ENCODE assay signal across 20 cellular contexts in genomic region chr11:44784438-44784760, GRCh38. TPM values are rescaled to one million over a fixed set of nuclear protein-coding genes. Genes with fewer than 3 reads are reported as not detected.
DNase-seq lines count a peak whose midpoint lies in the region; ATAC-seq, FAIRE-seq and TF ChIP-seq lines count a peak whose summit lies in the region.
"Had no signal": no experiment of that assay in that cellular context is flagged by ENCODE, and none has a peak within 500 bp of the region (broad histone marks: within the 10 kb centered on the region; RNA-seq: fewer than 3 reads in every experiment).

No MANE protein-coding gene starts in this region.

- H3K4me3 Mint-ChIP-seq in brain, result peak overlapping the region in 3 of 5 experiments; percentile 2 to 47 (median 41)
- H3K4me3 Mint-ChIP-seq: T-helper 17 cell had no signal

- H3K9me3 ChIP-seq in heart right ventricle (no peaks in the 10 kb centered on the region), muscle layer of duodenum (ENCODE audit: control insufficient read depth in 1 of 2, low read length in 2 of 2) (no peaks in the 10 kb centered on the region), upper lobe of left lung (no peaks in the 10 kb centered on the region)
- H3K9me3 ChIP-seq: colonic mucosa had no signal

- no peaks in the 10 kb centered on the region for H3K27me3 Mint-ChIP-seq in brain
- H3K27me3 Mint-ChIP-seq: T-helper 17 cell had no signal

- H3K4me1 ChIP-seq in heart right ventricle (peaks cover 17 to 94% (median 62%) of the 10 kb centered on the region in 9 donors), muscle layer of duodenum (ENCODE audit: control insufficient read depth in 1 of 2, insufficient read depth in 2 of 2, low read length in 2 of 2) (peaks cover 14 to 65% of the 10 kb centered on the region in 2 donors), upper lobe of left lung (peaks cover 0 to 7% (median 1%) of the 10 kb centered on the region in 4 donors)
- H3K4me1 ChIP-seq: colonic mucosa had no signal

- ATAC-seq in heart right ventricle, result peak in 2 of 8 donors; percentile 2 to 32
- no peak for ATAC-seq in left cardiac atrium
- no peak for ATAC-seq in upper lobe of left lung (ENCODE audit: low FRiP score in 2 of 2)
- ATAC-seq: activated naive CD4-positive, alpha-beta T cell treated with anti-CD3 and anti-CD28 coated beads, Interleukin-2, amount 50 U/mL, for 72 hours; T-helper 17 cell had no signal

- no peaks in the 10 kb centered on the region for H3K27me3 ChIP-seq in heart right ventricle
- H3K27me3 ChIP-seq in muscle layer of duodenum (ENCODE audit: low read depth, low read length), result no peaks in the 10 kb centered on the region
- no peaks in the 10 kb centered on the region for H3K27me3 ChIP-seq in upper lobe of left lung
- H3K27me3 ChIP-seq: colonic mucosa had no signal

- intact Hi-C loops in heart right ventricle (cut with DNase I) (loop anchor here in 2 of 10 donors (5.0 to 10.0 kb wide), 2 partner anchors 83 to 110 kb away; no protein-coding TSS in a partner anchor), left cardiac atrium (cut with DNase I) (no loop called here)

- no peak for TF ChIP-seq EP300 in upper lobe of left lung (IDR thresholded peaks at IDR 0.05)

- DNase-seq in heart right ventricle (no peak), left cardiac atrium (no peak), upper lobe of left lung (no peak), NCI-H1092 treated with DMSO at 0.1 percent for 48 hours (lab: John Stamatoyannopoulos, UW) (no peak), RCC 7860 (ENCODE audit: low spot score) (no peak)
- DNase-seq in effector CD4-positive, alpha-beta T cell, result no peak
- DNase-seq: activated CD4-positive, CD25-positive, alpha-beta regulatory T cell; colonic mucosa; DMS 273 treated with DMSO at 0.1 percent for 48 hours; foreskin melanocyte; GDM1; NCI-H226; NK-92 treated with Interleukin-12 subunit alpha and Interleukin-12 subunit beta, amount 100 ng/mL, for 24 hours; SHP77; T-helper 17 cell had no signal

- H3K27ac Mint-ChIP-seq in brain, result peak overlapping the region; percentile 45 to 95 (median 80)
- H3K27ac Mint-ChIP-seq: CD14-positive monocyte, T-helper 17 cell had no signal

- peaks cover 91% of the 10 kb centered on the region for H3K4me1 Mint-ChIP-seq in brain

- no peaks in the 10 kb centered on the region for H3K9me3 Mint-ChIP-seq in brain
- H3K9me3 Mint-ChIP-seq: activated naive CD4-positive, alpha-beta T cell treated with anti-CD3 and anti-CD28 coated beads, Interleukin-2, amount 50 U/mL, for 72 hours had no signal

- H3K27ac ChIP-seq in heart right ventricle (peak overlapping the region in 9 of 10 donors; percentile 31 to 75 (median 60)), muscle layer of duodenum (ENCODE audit: low read length) (peak overlapping the region; percentile 58), upper lobe of left lung (peak overlapping the region in 1 of 4 donors; percentile 24)
- H3K27ac ChIP-seq: colonic mucosa had no signal

- H3K36me3 ChIP-seq in heart right ventricle, result peaks cover 0 to 3% (median 0%) of the 10 kb centered on the region in 9 donors
- H3K36me3 ChIP-seq in muscle layer of duodenum (ENCODE audit: control insufficient read depth in 1 of 2, insufficient read depth in 2 of 2, low read length in 2 of 2), result no peaks in the 10 kb centered on the region
- no peaks in the 10 kb centered on the region for H3K36me3 ChIP-seq in upper lobe of left lung
- H3K36me3 ChIP-seq: colonic mucosa had no signal

- H3K4me3 ChIP-seq in heart right ventricle (no peak overlapping the region), muscle layer of duodenum (ENCODE audit: low read depth in 1 of 2, low read length in 2 of 2) (no peak overlapping the region), upper lobe of left lung (no peak overlapping the region)
- H3K4me3 ChIP-seq: colonic mucosa had no signal

- 46 to 57% methylated on average over 8 of the region's 8 CpGs for WGBS in heart right ventricle, 2 donors
- 59 to 70% methylated on average over 7 to 8 of the region's 8 CpGs for WGBS in upper lobe of left lung, 2 donors

- TF ChIP-seq CTCF in heart right ventricle (IDR thresholded peaks at IDR 0.05), result no peak
- no peak for TF ChIP-seq CTCF in brain (conservative IDR thresholded peaks at IDR 0.05)
- no peak for TF ChIP-seq CTCF in upper lobe of left lung (IDR thresholded peaks at IDR 0.05)

- no peak for TF ChIP-seq POLR2A in upper lobe of left lung (IDR thresholded peaks at IDR 0.05)

- no peaks in the 10 kb centered on the region for H3K36me3 Mint-ChIP-seq in brain
- H3K36me3 Mint-ChIP-seq: activated naive CD4-positive, alpha-beta T cell treated with anti-CD3 and anti-CD28 coated beads, Interleukin-2, amount 50 U/mL, for 72 hours; CD14-positive monocyte had no signal

- FAIRE-seq in RCC 7860 (lab: Jason Lieb, UNC), result no peak
- FAIRE-seq: HTR-8/SVneo had no signal

RNA-seq across cellular contexts. Expression of gene TSPAN18, which starts 57.6 kb away (rescaled TPM):
- total RNA-seq in heart right ventricle, result 100 to 1,000 TPM in 4 of 10 donors, 10 to 100 TPM in 6; 74.2 to 140 (median 95.2) TPM
- polyA plus RNA-seq in heart right ventricle, result 10 to 100 TPM; 37.7 to 42.6 TPM
- total RNA-seq in left cardiac atrium, result 100 to 1,000 TPM; 152 to 166 TPM
- 3.3 TPM for polyA plus RNA-seq in brain (ENCODE audit: insufficient read depth, low read depth, low replicate concordance)
- 10 to 100 TPM in 4 of 6 donors, 1 to 10 TPM in 2; 8.2 to 48.6 (median 17.5) TPM for total RNA-seq in upper lobe of left lung
- polyA plus RNA-seq: CD14-positive monocyte had no signal
